Comparison of ENCODE assay signal across 21 cellular contexts in genomic region chrX:340121-340520, GRCh38. TPM values are rescaled to one million over a fixed set of nuclear protein-coding genes. Genes with fewer than 3 reads are reported as not detected.
A peak's percentile ranks its signal among the peaks of the same experiment; 100 is the strongest.
DNase-seq lines count a peak whose midpoint lies in the region; ATAC-seq and TF ChIP-seq lines count a peak whose summit lies in the region.
"Had no signal": no experiment of that assay in that cellular context is flagged by ENCODE, and none has a peak within 500 bp of the region (broad histone marks: within the 10 kb centered on the region; RNA-seq: fewer than 3 reads in every experiment).

No MANE protein-coding gene starts in this region.

- H3K27ac ChIP-seq in lower lobe of right lung, result no peak overlapping the region
- H3K27ac ChIP-seq: C4-2B, GM23248 had no signal

- peaks cover 2% of the 10 kb centered on the region for H3K9me3 Mint-ChIP-seq in activated naive CD8-positive, alpha-beta T cell treated with anti-CD3 and anti-CD28 coated beads, Interleukin-2, amount 10 ng/mL, durations not matched to agents 7 days and 5 days
- H3K9me3 Mint-ChIP-seq in activated naive CD8-positive, alpha-beta T cell treated with anti-CD3 and anti-CD28 coated beads, Interleukin-2, amount 50 U/mL, for 24 hours, result no peaks in the 10 kb centered on the region
- H3K9me3 Mint-ChIP-seq in stimulated activated naive CD8-positive, alpha-beta T cell treated with anti-CD3 and anti-CD28 coated beads, Interleukin-15, amount 100 ng/mL, for 72 hours, result peaks cover 0 to 4% of the 10 kb centered on the region in 2 donors

- H3K9me3 ChIP-seq in lower lobe of right lung, result no peaks in the 10 kb centered on the region

- H3K27me3 Mint-ChIP-seq in activated naive CD8-positive, alpha-beta T cell treated with anti-CD3 and anti-CD28 coated beads, Interleukin-2, amount 10 ng/mL, durations not matched to agents 7 days and 5 days, result no peaks in the 10 kb centered on the region
- no peaks in the 10 kb centered on the region for H3K27me3 Mint-ChIP-seq in activated naive CD8-positive, alpha-beta T cell treated with anti-CD3 and anti-CD28 coated beads, Interleukin-2, amount 50 U/mL, for 24 hours
- H3K27me3 Mint-ChIP-seq in stimulated activated naive CD8-positive, alpha-beta T cell treated with anti-CD3 and anti-CD28 coated beads, Interleukin-15, amount 100 ng/mL, for 72 hours, result no peaks in the 10 kb centered on the region

- DNase-seq in activated naive CD8-positive, alpha-beta T cell treated with anti-CD3 and anti-CD28 coated beads, Interleukin-2, amount 10 ng/mL, durations not matched to agents 7 days and 5 days, result no peak
- no peak for DNase-seq in activated naive CD8-positive, alpha-beta T cell treated with anti-CD3 and anti-CD28 coated beads, Interleukin-2, amount 50 U/mL, for 24 hours
- DNase-seq in T1000 (lab: John Stamatoyannopoulos, UW) (peak; percentile 3), lower lobe of right lung (peak; percentile 40), SKM-1 treated with dmso at 0.1 percent for 144 hours (lab: John Stamatoyannopoulos, UW; ENCODE audit: unreplicated experiment) (no peak)
- no peak for DNase-seq in stimulated activated naive CD8-positive, alpha-beta T cell treated with anti-CD3 and anti-CD28 coated beads, Interleukin-15, amount 100 ng/mL, for 72 hours
- DNase-seq: GDM1, GM23248, HCEC 1CT, MV-4-11, NCI-H1417, NCI-H187 treated with DMSO at 0.1 percent for 48 hours, NCI-H2171, NCI-H446 treated with DMSO at 0.1 percent for 48 hours, NCI-H748 treated with DMSO at 0.1 percent for 48 hours, OCI-M1, RPMI8226 had no signal

- TF ChIP-seq CTCF in lower lobe of right lung (IDR thresholded peaks at IDR 0.05), result no peak

- peaks cover 41% of the 10 kb centered on the region for H3K36me3 Mint-ChIP-seq in activated naive CD8-positive, alpha-beta T cell treated with anti-CD3 and anti-CD28 coated beads, Interleukin-2, amount 10 ng/mL, durations not matched to agents 7 days and 5 days
- H3K36me3 Mint-ChIP-seq in activated naive CD8-positive, alpha-beta T cell treated with anti-CD3 and anti-CD28 coated beads, Interleukin-2, amount 50 U/mL, for 24 hours (ENCODE audit: low read depth), result peaks cover 18% of the 10 kb centered on the region

- H3K4me1 Mint-ChIP-seq in activated naive CD8-positive, alpha-beta T cell treated with anti-CD3 and anti-CD28 coated beads, Interleukin-2, amount 10 ng/mL, durations not matched to agents 7 days and 5 days, result no peaks in the 10 kb centered on the region
- no peaks in the 10 kb centered on the region for H3K4me1 Mint-ChIP-seq in activated naive CD8-positive, alpha-beta T cell treated with anti-CD3 and anti-CD28 coated beads, Interleukin-2, amount 50 U/mL, for 24 hours
- no peaks in the 10 kb centered on the region for H3K4me1 Mint-ChIP-seq in stimulated activated naive CD8-positive, alpha-beta T cell treated with anti-CD3 and anti-CD28 coated beads, Interleukin-15, amount 100 ng/mL, for 72 hours

- POLR2A ChIA-PET in activated naive CD8-positive, alpha-beta T cell treated with anti-CD3 and anti-CD28 coated beads, Interleukin-2, amount 10 ng/mL, durations not matched to agents 7 days and 5 days (lab: Charles Lee), result no interaction called here

- peak; percentile 26 for ATAC-seq in activated naive CD8-positive, alpha-beta T cell treated with anti-CD3 and anti-CD28 coated beads, Interleukin-2, amount 10 ng/mL, durations not matched to agents 7 days and 5 days (ENCODE audit: low read depth)
- ATAC-seq in activated naive CD8-positive, alpha-beta T cell treated with anti-CD3 and anti-CD28 coated beads, Interleukin-2, amount 50 U/mL, for 24 hours, result no peak
- ATAC-seq in lower lobe of right lung, result no peak
- peak; percentile 41 for ATAC-seq in stimulated activated naive CD8-positive, alpha-beta T cell treated with anti-CD3 and anti-CD28 coated beads, Interleukin-15, amount 100 ng/mL, for 72 hours
- no peak for ATAC-seq in HG02678 (IDR thresholded peaks at IDR 0.05; ENCODE audit: unreplicated experiment)
- ATAC-seq: GM12878, K562 had no signal

- no peak overlapping the region for H3K27ac Mint-ChIP-seq in activated naive CD8-positive, alpha-beta T cell treated with anti-CD3 and anti-CD28 coated beads, Interleukin-2, amount 10 ng/mL, durations not matched to agents 7 days and 5 days
- H3K27ac Mint-ChIP-seq in activated naive CD8-positive, alpha-beta T cell treated with anti-CD3 and anti-CD28 coated beads, Interleukin-2, amount 50 U/mL, for 24 hours, result no peak overlapping the region
- H3K27ac Mint-ChIP-seq in stimulated activated naive CD8-positive, alpha-beta T cell treated with anti-CD3 and anti-CD28 coated beads, Interleukin-15, amount 100 ng/mL, for 72 hours, result no peak overlapping the region

- H3K4me1 ChIP-seq in lower lobe of right lung, result no peaks in the 10 kb centered on the region

- H3K36me3 ChIP-seq in lower lobe of right lung, result no peaks in the 10 kb centered on the region

- intact Hi-C loops in lower lobe of right lung (cut with DNase I), result no loop called here

- H3K4me3 Mint-ChIP-seq in activated naive CD8-positive, alpha-beta T cell treated with anti-CD3 and anti-CD28 coated beads, Interleukin-2, amount 10 ng/mL, durations not matched to agents 7 days and 5 days, result no peak overlapping the region
- H3K4me3 Mint-ChIP-seq in activated naive CD8-positive, alpha-beta T cell treated with anti-CD3 and anti-CD28 coated beads, Interleukin-2, amount 50 U/mL, for 24 hours, result no peak overlapping the region
- no peak overlapping the region for H3K4me3 Mint-ChIP-seq in stimulated activated naive CD8-positive, alpha-beta T cell treated with anti-CD3 and anti-CD28 coated beads, Interleukin-15, amount 100 ng/mL, for 72 hours

- H3K4me3 ChIP-seq in lower lobe of right lung, result no peak overlapping the region
- H3K4me3 ChIP-seq: GM12878, GM23248, K562 had no signal

- H3K27me3 ChIP-seq in lower lobe of right lung (ENCODE audit: low read depth), result no peaks in the 10 kb centered on the region

RNA-seq across cellular contexts. Expression of gene GTPBP6, which starts 21.5 kb away (rescaled TPM):
- total RNA-seq in activated naive CD8-positive, alpha-beta T cell treated with anti-CD3 and anti-CD28 coated beads, Interleukin-2, amount 10 ng/mL, durations not matched to agents 7 days and 5 days, result 10 to 100 TPM; 63.1 to 64.5 TPM
- 47.1 TPM for total RNA-seq in lower lobe of right lung

RNA-seq across cellular contexts. Expression of gene PPP2R3B, which starts 46.6 kb away (rescaled TPM):
- total RNA-seq in activated naive CD8-positive, alpha-beta T cell treated with anti-CD3 and anti-CD28 coated beads, Interleukin-2, amount 10 ng/mL, durations not matched to agents 7 days and 5 days, result 10 to 100 TPM; 40.3 to 40.7 TPM
- 11.2 TPM for total RNA-seq in lower lobe of right lung

RNA-seq across cellular contexts. Expression of gene PLCXD1, which starts 58.9 kb away (rescaled TPM):
- 10 to 100 TPM; 57.3 to 61.2 TPM for total RNA-seq in activated naive CD8-positive, alpha-beta T cell treated with anti-CD3 and anti-CD28 coated beads, Interleukin-2, amount 10 ng/mL, durations not matched to agents 7 days and 5 days
- total RNA-seq in lower lobe of right lung, result 23.7 TPM

Comparison
In these comparisons a context has a peak if more than half of its experiments do, and no peak if none do; other contexts are left out.
1. ATAC-seq: peak in activated naive CD8-positive, alpha-beta T cell treated with anti-CD3 and anti-CD28 coated beads, Interleukin-2, amount 10 ng/mL, durations not matched to agents 7 days and 5 days (single experiment) and stimulated activated naive CD8-positive, alpha-beta T cell treated with anti-CD3 and anti-CD28 coated beads, Interleukin-15, amount 100 ng/mL, for 72 hours (single experiment); none in activated naive CD8-positive, alpha-beta T cell treated with anti-CD3 and anti-CD28 coated beads, Interleukin-2, amount 50 U/mL, for 24 hours (single experiment), lower lobe of right lung (0 of 2) and HG02678 (single experiment).
2. DNase-seq: peak in T1000 (single experiment) and lower lobe of right lung (single experiment); none in activated naive CD8-positive, alpha-beta T cell treated with anti-CD3 and anti-CD28 coated beads, Interleukin-2, amount 10 ng/mL, durations not matched to agents 7 days and 5 days (single experiment), activated naive CD8-positive, alpha-beta T cell treated with anti-CD3 and anti-CD28 coated beads, Interleukin-2, amount 50 U/mL, for 24 hours (single experiment), stimulated activated naive CD8-positive, alpha-beta T cell treated with anti-CD3 and anti-CD28 coated beads, Interleukin-15, amount 100 ng/mL, for 72 hours (0 of 2) and SKM-1 treated with dmso at 0.1 percent for 144 hours (single experiment).